8 cellular contexts compared by ENCODE assay signal in the genomic region with DNA sequence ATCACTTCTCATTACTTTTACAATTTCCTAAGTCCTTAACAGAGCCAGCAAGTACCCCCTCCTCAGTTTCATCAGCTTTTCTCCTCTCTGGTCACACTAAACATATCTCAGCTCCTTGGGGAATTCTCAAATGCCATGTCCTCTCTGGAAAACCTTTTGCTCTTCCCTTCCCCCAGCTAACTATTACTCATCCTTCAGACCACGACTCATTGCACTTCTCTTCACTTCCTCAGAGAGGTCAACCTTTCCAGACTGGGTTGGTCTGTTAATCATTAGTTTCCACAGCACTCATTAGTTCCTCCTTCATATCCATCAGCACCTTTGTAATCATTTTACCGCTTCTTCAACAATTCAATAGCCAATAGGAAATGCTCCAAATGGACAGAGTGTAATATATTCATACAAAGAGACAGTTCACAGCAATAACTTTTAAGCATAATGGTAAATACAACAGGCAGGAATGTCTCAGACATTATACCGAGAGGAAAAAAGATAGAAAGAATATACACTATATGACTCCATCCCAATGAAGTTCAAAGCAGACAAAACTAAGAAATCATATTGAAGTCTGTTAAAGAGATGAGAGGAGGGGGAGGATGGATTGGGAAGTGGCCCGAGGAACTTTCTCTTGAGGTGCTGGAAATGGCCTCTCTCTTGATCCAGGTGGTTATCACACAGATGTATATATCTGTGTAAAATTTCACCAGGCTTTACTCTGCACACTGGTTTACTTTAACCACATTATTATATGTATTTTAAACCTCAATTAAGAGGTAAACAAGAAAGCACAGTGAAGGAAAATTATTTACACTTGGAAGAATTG. TPM values are rescaled to one million over a fixed set of nuclear protein-coding genes. Genes with fewer than 3 reads are reported as not detected.
DNase-seq lines count a peak whose midpoint lies in the region; ATAC-seq and TF ChIP-seq lines count a peak whose summit lies in the region.

No MANE protein-coding gene starts in this region.

- ATAC-seq in GM21529 (IDR thresholded peaks at IDR 0.05; ENCODE audit: unreplicated experiment): peak; percentile 100

- no peaks in the 10 kb centered on the region for H3K9me3 ChIP-seq in ascending aorta

- peaks cover 0 to 6% of the 10 kb centered on the region in 2 donors for H3K36me3 ChIP-seq in ascending aorta

- H3K4me1 ChIP-seq in ascending aorta: no peaks in the 10 kb centered on the region

- H3K27ac ChIP-seq in epithelial cell of prostate (peak overlapping the region; percentile 50), ascending aorta (no peak overlapping the region)

- no peak for TF ChIP-seq CTCF in ascending aorta (IDR thresholded peaks at IDR 0.05)

- no peaks in the 10 kb centered on the region for H3K27me3 ChIP-seq in ascending aorta

- peak; percentile 9 for DNase-seq in CD1c-positive myeloid dendritic cell (ENCODE audit: extremely low spot score)
- peak; percentile 42 for DNase-seq in HPDE6-E6E7 (ENCODE audit: extremely low spot score)
- no peak for DNase-seq in epithelial cell of prostate (ENCODE audit: low read depth, low spot score)
- DNase-seq in NCI-H748 (lab: John Stamatoyannopoulos, UW; ENCODE audit: unreplicated experiment): no peak
- no peak for DNase-seq in ascending aorta (ENCODE audit: low spot score in 2 of 2)
- no peak for DNase-seq in GDM1 (lab: John Stamatoyannopoulos, UW)
- DNase-seq in pons (ENCODE audit: low spot score): no peak

- intact Hi-C loops in ascending aorta (cut with DNase I): no loop called here

- H3K4me3 ChIP-seq in ascending aorta: no peak overlapping the region

RNA-seq across cellular contexts. Expression of a gene that starts 39.6 kb away (rescaled TPM):
- 13.2 TPM for total RNA-seq in ascending aorta

RNA-seq across cellular contexts. Expression of a gene that starts 56.2 kb away (rescaled TPM):
- total RNA-seq in ascending aorta: 204 TPM

Comparison
In these comparisons a context has a peak if more than half of its experiments do, and no peak if none do; other contexts are left out.
1. DNase-seq: peak in CD1c-positive myeloid dendritic cell (single experiment) and HPDE6-E6E7 (single experiment); none in epithelial cell of prostate (single experiment), NCI-H748 (single experiment), ascending aorta (0 of 2), GDM1 (single experiment) and pons (single experiment).